Comparison of ENCODE assay signal across 26 cellular contexts in the genomic region with DNA sequence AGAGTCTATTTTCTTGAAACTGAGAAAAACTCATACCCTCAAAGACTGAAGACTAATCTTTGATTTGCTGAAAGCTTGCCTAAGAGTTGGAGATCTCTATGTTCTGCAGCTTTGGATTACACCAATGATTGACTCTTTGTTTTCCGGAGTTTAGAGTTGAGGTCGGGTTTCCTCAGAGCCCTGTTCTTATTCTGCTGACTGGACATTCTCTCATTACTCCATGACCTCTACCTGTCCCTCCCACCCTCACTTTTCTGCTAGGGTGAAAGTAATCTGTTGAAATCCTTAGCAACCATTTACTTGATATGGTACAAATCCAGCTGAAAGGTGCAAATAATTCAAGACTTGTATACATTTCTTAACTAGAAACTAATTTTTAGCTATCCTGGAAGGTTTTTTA.
DNase-seq lines count a peak whose midpoint lies in the region; ATAC-seq, FAIRE-seq and TF ChIP-seq lines count a peak whose summit lies in the region.
"Had no signal": no experiment of that assay in that cellular context is flagged by ENCODE, and none has a peak within 500 bp of the region (broad histone marks: within the 10 kb centered on the region; RNA-seq: fewer than 3 reads in every experiment).

No MANE protein-coding gene starts in this region.

- TF ChIP-seq CTCF in HepG2 (CRISPR knock-in tag; IDR thresholded peaks at IDR 0.05) (no peak), right lobe of liver (IDR thresholded peaks at IDR 0.05) (no peak), K562 (IDR thresholded peaks at IDR 0.05 in 2 of 3, conservative IDR thresholded peaks at IDR 0.05 in 1 of 3; ENCODE audit: insufficient read depth in 2 of 3, low read depth in 1 of 3, low read length in 3 of 3) (no peak), omental fat pad (IDR thresholded peaks at IDR 0.05) (no peak)

- no peak for TF ChIP-seq EP300 in HepG2 (IDR thresholded peaks at IDR 0.05; ENCODE audit: low read depth in 2 of 2, low read length in 2 of 2)
- TF ChIP-seq EP300 in HepG2 (CRISPR knock-in tag; IDR thresholded peaks at IDR 0.05; ENCODE audit: borderline replicate concordance), result no peak
- no peak for TF ChIP-seq EP300 in K562 (IDR thresholded peaks at IDR 0.05; ENCODE audit: low read length)

- DNase-seq in HepG2 (ENCODE audit: low spot score) (no peak), right lobe of liver (no peak), K562 (ENCODE audit: extremely low read depth in 1 of 4, low spot score in 3 of 4) (no peak), left kidney (ENCODE audit: low read depth, low spot score) (peak; percentile 86), omental fat pad (ENCODE audit: low spot score) (no peak)
- DNase-seq in activated CD4-positive, alpha-beta T cell treated with anti-CD3 and anti-CD28 coated beads, Interleukin-2, amount 10 ng/mL, durations not matched to agents 7 days and 5 days, result no peak
- DNase-seq: ACHN; BE2C; C1 segment of cervical spinal cord; CD4-positive, alpha-beta memory T cell; CD4-positive, CD25-positive, alpha-beta regulatory T cell; CD8-positive, alpha-beta memory T cell; COR-L47; DMS 273 treated with DMSO at 0.1 percent for 48 hours; DMS153; DMS53; DMS79; DND-41; EL; GDM1 had no signal

- TF ChIP-seq RAD21 in HepG2 (CRISPR knock-in tag; IDR thresholded peaks at IDR 0.05) (no peak), K562 (CRISPR knock-in tag; conservative IDR thresholded peaks at IDR 0.05 in 1 of 2, IDR thresholded peaks at IDR 0.05 in 1 of 2) (no peak)

- intact Hi-C loops in HepG2 (cut with micrococcal nuclease; ENCODE audit: unreplicated experiment), result no loop called here
- intact Hi-C loops in right lobe of liver (cut with DNase I), result no loop called here
- intact Hi-C loops in K562 (cut with micrococcal nuclease), result no loop called here

- H3K27ac ChIP-seq in HepG2 (ENCODE audit: extremely low read length, insufficient read depth, low read length) (no peak overlapping the region), right lobe of liver (no peak overlapping the region), K562 (ENCODE audit: extremely low read depth, low read depth, low read length) (no peak overlapping the region)
- H3K27ac ChIP-seq: 22Rv1, BLaER1 had no signal

- peaks cover 18% of the 10 kb centered on the region for H3K9me3 ChIP-seq in HepG2 (ENCODE audit: low read length)
- H3K9me3 ChIP-seq in right lobe of liver, result no peaks in the 10 kb centered on the region
- no peaks in the 10 kb centered on the region; the same call in none of the 2 replicates for H3K9me3 ChIP-seq in K562 (replicated peaks; ENCODE audit: control insufficient read depth, insufficient read depth, low read depth, low read length)
- H3K9me3 ChIP-seq: BE2C, BLaER1 had no signal

- H3K4me1 Mint-ChIP-seq in activated CD4-positive, alpha-beta T cell treated with anti-CD3 and anti-CD28 coated beads, Interleukin-2, amount 10 ng/mL, durations not matched to agents 7 days and 5 days, result no peaks in the 10 kb centered on the region
- H3K4me1 Mint-ChIP-seq: CD14-positive monocyte; CD4-positive, alpha-beta memory T cell; CD4-positive, CD25-positive, alpha-beta regulatory T cell; CD8-positive, alpha-beta memory T cell had no signal

- H3K27me3 ChIP-seq in HepG2 (ENCODE audit: control insufficient read depth in 1 of 2, insufficient read depth in 2 of 2, low read length in 2 of 2) (no peaks in the 10 kb centered on the region), right lobe of liver (no peaks in the 10 kb centered on the region), K562 (ENCODE audit: control insufficient read depth in 2 of 2, insufficient read depth in 2 of 2, low read length in 2 of 2) (no peaks in the 10 kb centered on the region)
- H3K27me3 ChIP-seq: BE2C, BLaER1 had no signal

- H3K9me3 Mint-ChIP-seq in activated CD4-positive, alpha-beta T cell treated with anti-CD3 and anti-CD28 coated beads, Interleukin-2, amount 10 ng/mL, durations not matched to agents 7 days and 5 days, result no peaks in the 10 kb centered on the region

- H3K4me3 ChIP-seq in HepG2 (replicated peaks in 1 of 3; ENCODE audit: insufficient read depth in 1 of 3, low read depth in 2 of 3, low read length in 3 of 3) (no peak overlapping the region), right lobe of liver (no peak overlapping the region), K562 (no peak overlapping the region)
- H3K4me3 ChIP-seq: BLaER1, GM12878 had no signal

- H3K36me3 ChIP-seq in HepG2 (replicated peaks in 1 of 2; ENCODE audit: control insufficient read depth in 1 of 2, insufficient read depth in 2 of 2, low read length in 2 of 2) (no peaks in the 10 kb centered on the region), right lobe of liver (no peaks in the 10 kb centered on the region), K562 (ENCODE audit: control insufficient read depth, insufficient read depth, low read length) (no peaks in the 10 kb centered on the region)
- H3K36me3 ChIP-seq: BE2C, BLaER1 had no signal

- H3K79me2 ChIP-seq in HepG2 (ENCODE audit: insufficient read depth, low read length) (no peaks in the 10 kb centered on the region), K562 (ENCODE audit: control insufficient read depth, insufficient read depth, low read length) (no peaks in the 10 kb centered on the region)

- in situ Hi-C loops in HepG2 (cut with HindIII; ENCODE audit: extremely low pct_ligation_motif_present, low pct_unique_long_range_greater_than_20kb), result no loop called here
- in situ Hi-C loops in K562 (cut with MboI), result no loop called here

- H3K9ac ChIP-seq in HepG2 (ENCODE audit: insufficient read depth, low read depth, low read length) (no peak overlapping the region), K562 (ENCODE audit: insufficient read depth in 1 of 2, low read depth in 2 of 2, low read length in 2 of 2) (no peak overlapping the region)
- H3K9ac ChIP-seq: BLaER1 had no signal

- H4K20me1 ChIP-seq in HepG2 (ENCODE audit: insufficient read depth, low read length) (no peaks in the 10 kb centered on the region), K562 (replicated peaks; ENCODE audit: control insufficient read depth, insufficient read depth, low read length) (no peaks in the 10 kb centered on the region)
- H4K20me1 ChIP-seq: BLaER1 had no signal

- no peaks in the 10 kb centered on the region for H3K27me3 Mint-ChIP-seq in activated CD4-positive, alpha-beta T cell treated with anti-CD3 and anti-CD28 coated beads, Interleukin-2, amount 10 ng/mL, durations not matched to agents 7 days and 5 days
- H3K27me3 Mint-ChIP-seq: CD4-positive, alpha-beta memory T cell; CD4-positive, CD25-positive, alpha-beta regulatory T cell; CD8-positive, alpha-beta memory T cell had no signal

- no peak overlapping the region for H2AFZ ChIP-seq in HepG2 (ENCODE audit: low read length)
- H2AFZ ChIP-seq in K562 (ENCODE audit: low read depth, low read length), result no peak overlapping the region

- CTCF ChIA-PET in HepG2 (lab: Yijun Ruan, JAX; ENCODE audit: low intra/inter-chr PET ratio, low total read pairs), result no interaction called here
- CTCF ChIA-PET in K562 (lab: Yijun Ruan, JAX; ENCODE audit: low intra/inter-chr PET ratio), result no interaction called here
- CTCF ChIA-PET in activated CD4-positive, alpha-beta T cell treated with anti-CD3 and anti-CD28 coated beads, Interleukin-2, amount 10 ng/mL, durations not matched to agents 7 days and 5 days (lab: Charles Lee), result no interaction called here

- POLR2A ChIA-PET in HepG2 (lab: Yijun Ruan, JAX), result no interaction called here
- POLR2A ChIA-PET in K562 (lab: Yijun Ruan, JAX), result no interaction called here
- POLR2A ChIA-PET in activated CD4-positive, alpha-beta T cell treated with anti-CD3 and anti-CD28 coated beads, Interleukin-2, amount 10 ng/mL, durations not matched to agents 7 days and 5 days (lab: Charles Lee), result no interaction called here

- H3K36me3 Mint-ChIP-seq in activated CD4-positive, alpha-beta T cell treated with anti-CD3 and anti-CD28 coated beads, Interleukin-2, amount 10 ng/mL, durations not matched to agents 7 days and 5 days (ENCODE audit: low read depth), result no peaks in the 10 kb centered on the region
- H3K36me3 Mint-ChIP-seq: CD14-positive monocyte; CD4-positive, alpha-beta memory T cell; CD4-positive, CD25-positive, alpha-beta regulatory T cell; CD8-positive, alpha-beta memory T cell had no signal

- no peaks in the 10 kb centered on the region for H3K4me1 ChIP-seq in HepG2 (ENCODE audit: insufficient read depth, low read length)
- no peaks in the 10 kb centered on the region for H3K4me1 ChIP-seq in right lobe of liver
- no peaks in the 10 kb centered on the region for H3K4me1 ChIP-seq in K562 (replicated peaks in 1 of 2; ENCODE audit: control insufficient read depth in 2 of 2, insufficient read depth in 2 of 2, low read length in 2 of 2)
- H3K4me1 ChIP-seq: BE2C, BLaER1 had no signal

- ATAC-seq in HepG2, result no peak
- ATAC-seq in right lobe of liver, result no peak
- no peak for ATAC-seq in K562
- ATAC-seq in omental fat pad (ENCODE audit: low FRiP score), result no peak
- ATAC-seq: GM12878 had no signal

- FAIRE-seq in HepG2 (lab: Jason Lieb, UNC) (no peak), K562 (lab: Jason Lieb, UNC) (no peak)
- FAIRE-seq: GM12878, GM12892, GM18507 had no signal

- TF ChIP-seq POLR2A in HepG2 (IDR thresholded peaks at IDR 0.05; ENCODE audit: insufficient read depth in 1 of 2, low read depth in 2 of 2, low read length in 2 of 2), result no peak
- TF ChIP-seq POLR2A in right lobe of liver (IDR thresholded peaks at IDR 0.05), result no peak
- no peak for TF ChIP-seq POLR2A in K562 (conservative IDR thresholded peaks at IDR 0.05)

- WGBS in HepG2 (ENCODE audit: low lambda C conversion rate), result 0% methylated on average over 2 of the region's 2 CpGs
- WGBS in right lobe of liver (ENCODE audit: insufficient coverage, low coverage, low lambda C conversion rate, missing lambda C conversion rate), result 45% methylated on average over 2 of the region's 2 CpGs
- 0% methylated on average over 2 of the region's 2 CpGs for WGBS in K562 (ENCODE audit: insufficient coverage, low coverage, missing lambda C conversion rate)

- H3K4me2 ChIP-seq in HepG2 (ENCODE audit: low read depth, low read length) (no peak overlapping the region), K562 (ENCODE audit: insufficient read depth, low read length) (no peak overlapping the region)
- H3K4me2 ChIP-seq: BLaER1 had no signal

- H3K9me1 ChIP-seq in K562 (ENCODE audit: control insufficient read depth, insufficient read depth, low read length), result no peaks in the 10 kb centered on the region

- BruUV-seq in HepG2 (replicated peaks; lab: Mats Ljungman, UMichigan) (no TSS peak), K562 (replicated peaks; lab: Mats Ljungman, UMichigan) (no TSS peak)

- no peak overlapping the region for H3K4me3 Mint-ChIP-seq in activated CD4-positive, alpha-beta T cell treated with anti-CD3 and anti-CD28 coated beads, Interleukin-2, amount 10 ng/mL, durations not matched to agents 7 days and 5 days
- H3K4me3 Mint-ChIP-seq: CD14-positive monocyte; CD4-positive, alpha-beta memory T cell; CD4-positive, CD25-positive, alpha-beta regulatory T cell; CD8-positive, alpha-beta memory T cell had no signal

- H3K27ac Mint-ChIP-seq in activated CD4-positive, alpha-beta T cell treated with anti-CD3 and anti-CD28 coated beads, Interleukin-2, amount 10 ng/mL, durations not matched to agents 7 days and 5 days, result no peak overlapping the region
- H3K27ac Mint-ChIP-seq: CD14-positive monocyte; CD4-positive, alpha-beta memory T cell; CD4-positive, CD25-positive, alpha-beta regulatory T cell; CD8-positive, alpha-beta memory T cell had no signal

TF ChIP-seq in HepG2, 621 proteins besides CTCF, POLR2A, EP300 and RAD21 (continues in another document):
- TF ChIP-seq MAFF (IDR thresholded peaks at IDR 0.05; ENCODE audit: low read depth, low read length), result peak; percentile 77

TF ChIP-seq in K562, 482 proteins besides CTCF, POLR2A, EP300 and RAD21 (continues in another document):
- no peak for TF ChIP-seq CEBPB (tag; IDR thresholded peaks at IDR 0.05)
